Comparison of ENCODE assay signal across 8 cellular contexts in genomic region chr3:48194446-48195071, GRCh38. TPM values are rescaled to one million over a fixed set of nuclear protein-coding genes. Genes with fewer than 3 reads are reported as not detected.
DNase-seq lines count a peak whose midpoint lies in the region; ATAC-seq, FAIRE-seq and TF ChIP-seq lines count a peak whose summit lies in the region.

No MANE protein-coding gene starts in this region.

- no TSS peak for BruUV-seq in Caco-2 (replicated peaks; lab: Mats Ljungman, UMichigan)

- no peak overlapping the region for H3K27ac ChIP-seq in small intestine (ENCODE audit: low read depth in 1 of 2, low read length in 1 of 2)

- WGBS in small intestine, 3 donors = 49 to 53% (median 50%) methylated on average over 9 of the region's 9 CpGs

- no peak overlapping the region for H3K4me3 Mint-ChIP-seq in Caco-2 (ENCODE audit: unreplicated experiment)

- DNase-seq in Caco-2 (peak; percentile 63 to 79), HCEC 1CT (peak; percentile 48), NCI-H748 treated with DMSO at 0.1 percent for 48 hours (lab: John Stamatoyannopoulos, UW) (peak; percentile 39), astrocyte of the cerebellum (ENCODE audit: low read depth) (peak; percentile 38), hippocampal formation (lab: John Stamatoyannopoulos, UW) (peak; percentile 11 to 33), small intestine (peak; percentile 67)

- H3K4me1 ChIP-seq in Caco-2 = peaks cover 4% of the 10 kb centered on the region; the same call in 1 of the 2 replicates
- H3K4me1 ChIP-seq in small intestine (ENCODE audit: control insufficient read depth in 2 of 2, insufficient read depth in 1 of 2, low read depth in 1 of 2, low read length in 1 of 2) = peaks cover 0 to 1% of the 10 kb centered on the region in 2 donors

- H3K36me3 ChIP-seq in Caco-2 (ENCODE audit: control insufficient read depth, insufficient read depth, low read length) (no peaks in the 10 kb centered on the region), small intestine (ENCODE audit: control insufficient read depth in 2 of 2, insufficient read depth in 2 of 2, low read length in 2 of 2) (no peaks in the 10 kb centered on the region)

- H3K27me3 ChIP-seq in Caco-2 (replicated peaks; ENCODE audit: control insufficient read depth, insufficient read depth, low read length) (no peaks in the 10 kb centered on the region), small intestine (ENCODE audit: control insufficient read depth in 2 of 2, insufficient read depth in 2 of 2, low read length in 2 of 2) (no peaks in the 10 kb centered on the region)

- H3K27me3 Mint-ChIP-seq in Caco-2 (ENCODE audit: insufficient read depth, unreplicated experiment) = no peaks in the 10 kb centered on the region

- no peaks in the 10 kb centered on the region for H3K36me3 Mint-ChIP-seq in Caco-2 (ENCODE audit: insufficient read depth, unreplicated experiment)

- H3K4me3 ChIP-seq in Caco-2 (ENCODE audit: low read depth, low read length) (no peak overlapping the region), astrocyte of the cerebellum (ENCODE audit: low read depth, low read length) (no peak overlapping the region), small intestine (ENCODE audit: low read depth in 1 of 2, low read length in 2 of 2) (no peak overlapping the region)

- intact Hi-C loops in Caco-2 (cut with micrococcal nuclease; ENCODE audit: unreplicated experiment) = loop anchor here (1.0 kb wide), 1 partner anchor 38 kb away; no protein-coding TSS in a partner anchor

- POLR2A ChIA-PET in Caco-2 (lab: Charles Lee) = interaction anchor here (0.5 kb wide), 1 partner anchor 510 kb away, joined by 4 read pairs; no protein-coding TSS in a partner anchor

- CTCF ChIA-PET in Caco-2 (lab: Charles Lee) = interaction anchor here (0.6 to 1.8 kb wide), 16 partner anchors 10 to 523 kb away, joined by 3 to 35 read pairs (median 4); partner anchors contain the start of genes CCDC51, IP6K2, TMA7 and ZNF589

- TF ChIP-seq CTCF in Caco-2 (IDR thresholded peaks at IDR 0.05; ENCODE audit: insufficient read depth in 1 of 2, low read depth in 1 of 2, low read length in 1 of 2, severe bottlenecking in 1 of 2, unreplicated experiment in 1 of 2) (peak; percentile 72 to 85), astrocyte of the cerebellum (IDR thresholded peaks at IDR 0.05; ENCODE audit: low read depth, low read length, missing control alignments) (peak; percentile 87)

- H3K27ac Mint-ChIP-seq in Caco-2 (ENCODE audit: unreplicated experiment) = no peak overlapping the region

- no peak for FAIRE-seq in small intestine (lab: Jason Lieb, UNC)

- ATAC-seq in GM18502 (IDR thresholded peaks at IDR 0.05; ENCODE audit: poor library complexity, unreplicated experiment) (no peak), GM21367 (IDR thresholded peaks at IDR 0.05; ENCODE audit: unreplicated experiment) (no peak)

- no peaks in the 10 kb centered on the region for H3K9me3 ChIP-seq in Caco-2
- H3K9me3 ChIP-seq in small intestine (ENCODE audit: control insufficient read depth, low read depth) = no peaks in the 10 kb centered on the region

- no peaks in the 10 kb centered on the region for H3K9me3 Mint-ChIP-seq in Caco-2 (ENCODE audit: unreplicated experiment)

- in situ Hi-C loops in astrocyte of the cerebellum (cut with HindIII; ENCODE audit: low sequenced_read_pairs) = no loop called here

- H3K4me1 Mint-ChIP-seq in Caco-2 (ENCODE audit: low read depth, unreplicated experiment) = no peaks in the 10 kb centered on the region

RNA-seq across cellular contexts. Expression of gene CDC25A, which starts 6.3 kb away (rescaled TPM):
- 32.1 and 35.5 TPM in 2 replicates for total RNA-seq in Caco-2 (2022)
- polyA plus RNA-seq in small intestine = 1 to 10 TPM in 2 of 3 donors, under 1 TPM in 1; 0.27 to 5.7 (median 3.6) TPM

RNA-seq across cellular contexts. Expression of gene CAMP, which starts 28.7 kb away (rescaled TPM):
- total RNA-seq in Caco-2 (2022) = not detected in 2 replicates
- 1 to 10 TPM in 1 of 3 donors, not detected in 2; 2.0 TPM for polyA plus RNA-seq in small intestine

RNA-seq across cellular contexts. Expression of gene ZNF589, which starts 46.3 kb away (rescaled TPM):
- total RNA-seq in Caco-2 (2022) = 9.7 and 10.9 TPM in 2 replicates
- 1 to 10 TPM; 1.6 to 5.7 (median 2.0) TPM for polyA plus RNA-seq in small intestine
